8 cellular contexts compared by ENCODE assay signal in genomic region chr15:50494547-50494946, GRCh38. TPM values are rescaled to one million over a fixed set of nuclear protein-coding genes. Genes with fewer than 3 reads are reported as not detected.
"Had no signal": no experiment of that assay in that cellular context is flagged by ENCODE, and none has a peak within 500 bp of the region (broad histone marks: within the 10 kb centered on the region; RNA-seq: fewer than 3 reads in every experiment).

No MANE protein-coding gene starts in this region.

RNA-seq across cellular contexts. Expression of gene USP50, which starts 51.9 kb away (rescaled TPM):
- total RNA-seq: activated CD4-positive, alpha-beta memory T cell treated with anti-CD3 and anti-CD28 coated beads for 36 hours; activated CD4-positive, alpha-beta memory T cell treated with anti-CD3 and anti-CD28 coated beads, Interleukin-2, amount 10 ng/mL, durations not matched to agents 7 days and 5 days; activated CD4-positive, alpha-beta T cell treated with anti-CD3 and anti-CD28 coated beads for 36 hours; activated CD4-positive, alpha-beta T cell treated with anti-CD3 and anti-CD28 coated beads, Interleukin-2, amount 10 ng/mL, durations not matched to agents 7 days and 5 days; activated CD8-positive, alpha-beta memory T cell treated with anti-CD3 and anti-CD28 coated beads, Interleukin-2, amount 10 ng/mL, durations not matched to agents 7 days and 5 days; activated CD8-positive, alpha-beta T cell treated with anti-CD3 and anti-CD28 coated beads for 36 hours; activated CD8-positive, alpha-beta T cell treated with anti-CD3 and anti-CD28 coated beads, Interleukin-2, amount 10 ng/mL, durations not matched to agents 7 days and 5 days; WTC11 had no signal
